In the genomic region with DNA sequence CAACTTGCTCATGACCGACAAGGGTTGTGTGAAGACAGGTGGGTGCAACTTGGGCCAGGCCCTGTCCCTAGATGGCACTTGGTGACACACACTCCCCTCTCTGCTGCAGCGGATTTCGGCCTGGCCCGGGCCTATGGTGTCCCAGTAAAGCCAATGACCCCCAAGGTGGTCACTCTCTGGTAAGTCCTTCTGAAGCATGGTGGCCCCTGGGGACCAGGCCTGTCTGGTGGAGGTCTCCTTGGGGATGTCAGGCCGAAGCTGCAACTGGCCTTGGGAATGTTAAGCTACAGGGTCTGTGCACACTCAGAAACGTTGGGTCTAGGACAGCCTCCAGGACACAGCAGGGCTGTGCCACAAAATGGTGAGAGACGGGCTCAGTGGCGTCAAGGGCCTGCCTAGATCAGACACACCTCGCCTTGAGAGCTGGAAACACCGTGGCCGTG, we compare ENCODE assay signal across 1 cellular context.
TF ChIP-seq lines count a peak whose summit lies in the region.

No MANE protein-coding gene starts in this region.

TF ChIP-seq in HepG2, 621 proteins besides CTCF, POLR2A, EP300 and RAD21:
- TF ChIP-seq SALL1 (CRISPR knock-in tag; IDR thresholded peaks at IDR 0.05) (0 out of 2 replicates have a peak, but pooled peaks have one; percentile 4), THYN1 (CRISPR knock-in tag; IDR thresholded peaks at IDR 0.05; ENCODE audit: borderline replicate concordance, low read depth) (no peak), ZNF570 (CRISPR knock-in tag; IDR thresholded peaks at IDR 0.05; ENCODE audit: borderline replicate concordance) (no peak), ZNF629 (CRISPR knock-in tag; conservative IDR thresholded peaks at IDR 0.05) (no peak), SRSF9 (IDR thresholded peaks at IDR 0.05; ENCODE audit: borderline replicate concordance, insufficient read depth, low read depth, low read length, poor library complexity, severe bottlenecking) (no peak), ZSCAN30 (CRISPR knock-in tag; IDR thresholded peaks at IDR 0.05) (no peak), ATM (IDR thresholded peaks at IDR 0.05; ENCODE audit: borderline replicate concordance) (no peak), RXRA (CRISPR knock-in tag; IDR thresholded peaks at IDR 0.05) (no peak), ZNF350 (CRISPR knock-in tag; IDR thresholded peaks at IDR 0.05; ENCODE audit: borderline replicate concordance, low read depth) (no peak), MED1 (CRISPR knock-in tag; IDR thresholded peaks at IDR 0.05) (0 out of 2 replicates have a peak, but pooled peaks have one; percentile 13), SATB2 (CRISPR knock-in tag; IDR thresholded peaks at IDR 0.05) (no peak), TRIM22 (IDR thresholded peaks at IDR 0.05) (no peak), MIER2 (CRISPR knock-in tag; IDR thresholded peaks at IDR 0.05) (no peak), PAF1 (CRISPR knock-in tag; IDR thresholded peaks at IDR 0.05) (no peak), XRCC5 (optimal IDR thresholded peaks at IDR 0.05; ENCODE audit: low read length) (no peak), HIVEP1 (CRISPR knock-in tag; IDR thresholded peaks at IDR 0.05) (no peak), HES4 (CRISPR knock-in tag; IDR thresholded peaks at IDR 0.05; ENCODE audit: borderline replicate concordance) (0 out of 2 replicates have a peak, but pooled peaks have one; percentile 14), ZNF496 (CRISPR knock-in tag; IDR thresholded peaks at IDR 0.05; ENCODE audit: insufficient replicate concordance) (no peak), TBX3 (IDR thresholded peaks at IDR 0.05; ENCODE audit: borderline replicate concordance) (no peak), THAP7 (CRISPR knock-in tag; IDR thresholded peaks at IDR 0.05) (no peak), ZNF841 (CRISPR knock-in tag; IDR thresholded peaks at IDR 0.05; ENCODE audit: borderline replicate concordance) (no peak), ZFX (CRISPR knock-in tag; IDR thresholded peaks at IDR 0.05; ENCODE audit: low read depth) (peak; percentile 35; the same call in 1 of the 2 replicates), ZNF382 (CRISPR knock-in tag; IDR thresholded peaks at IDR 0.05; ENCODE audit: borderline replicate concordance) (no peak), ATAD3A (CRISPR knock-in tag; IDR thresholded peaks at IDR 0.05) (no peak), ZBTB26 (CRISPR knock-in tag; IDR thresholded peaks at IDR 0.05; ENCODE audit: borderline replicate concordance) (no peak)
- TF ChIP-seq, protein P1, sequence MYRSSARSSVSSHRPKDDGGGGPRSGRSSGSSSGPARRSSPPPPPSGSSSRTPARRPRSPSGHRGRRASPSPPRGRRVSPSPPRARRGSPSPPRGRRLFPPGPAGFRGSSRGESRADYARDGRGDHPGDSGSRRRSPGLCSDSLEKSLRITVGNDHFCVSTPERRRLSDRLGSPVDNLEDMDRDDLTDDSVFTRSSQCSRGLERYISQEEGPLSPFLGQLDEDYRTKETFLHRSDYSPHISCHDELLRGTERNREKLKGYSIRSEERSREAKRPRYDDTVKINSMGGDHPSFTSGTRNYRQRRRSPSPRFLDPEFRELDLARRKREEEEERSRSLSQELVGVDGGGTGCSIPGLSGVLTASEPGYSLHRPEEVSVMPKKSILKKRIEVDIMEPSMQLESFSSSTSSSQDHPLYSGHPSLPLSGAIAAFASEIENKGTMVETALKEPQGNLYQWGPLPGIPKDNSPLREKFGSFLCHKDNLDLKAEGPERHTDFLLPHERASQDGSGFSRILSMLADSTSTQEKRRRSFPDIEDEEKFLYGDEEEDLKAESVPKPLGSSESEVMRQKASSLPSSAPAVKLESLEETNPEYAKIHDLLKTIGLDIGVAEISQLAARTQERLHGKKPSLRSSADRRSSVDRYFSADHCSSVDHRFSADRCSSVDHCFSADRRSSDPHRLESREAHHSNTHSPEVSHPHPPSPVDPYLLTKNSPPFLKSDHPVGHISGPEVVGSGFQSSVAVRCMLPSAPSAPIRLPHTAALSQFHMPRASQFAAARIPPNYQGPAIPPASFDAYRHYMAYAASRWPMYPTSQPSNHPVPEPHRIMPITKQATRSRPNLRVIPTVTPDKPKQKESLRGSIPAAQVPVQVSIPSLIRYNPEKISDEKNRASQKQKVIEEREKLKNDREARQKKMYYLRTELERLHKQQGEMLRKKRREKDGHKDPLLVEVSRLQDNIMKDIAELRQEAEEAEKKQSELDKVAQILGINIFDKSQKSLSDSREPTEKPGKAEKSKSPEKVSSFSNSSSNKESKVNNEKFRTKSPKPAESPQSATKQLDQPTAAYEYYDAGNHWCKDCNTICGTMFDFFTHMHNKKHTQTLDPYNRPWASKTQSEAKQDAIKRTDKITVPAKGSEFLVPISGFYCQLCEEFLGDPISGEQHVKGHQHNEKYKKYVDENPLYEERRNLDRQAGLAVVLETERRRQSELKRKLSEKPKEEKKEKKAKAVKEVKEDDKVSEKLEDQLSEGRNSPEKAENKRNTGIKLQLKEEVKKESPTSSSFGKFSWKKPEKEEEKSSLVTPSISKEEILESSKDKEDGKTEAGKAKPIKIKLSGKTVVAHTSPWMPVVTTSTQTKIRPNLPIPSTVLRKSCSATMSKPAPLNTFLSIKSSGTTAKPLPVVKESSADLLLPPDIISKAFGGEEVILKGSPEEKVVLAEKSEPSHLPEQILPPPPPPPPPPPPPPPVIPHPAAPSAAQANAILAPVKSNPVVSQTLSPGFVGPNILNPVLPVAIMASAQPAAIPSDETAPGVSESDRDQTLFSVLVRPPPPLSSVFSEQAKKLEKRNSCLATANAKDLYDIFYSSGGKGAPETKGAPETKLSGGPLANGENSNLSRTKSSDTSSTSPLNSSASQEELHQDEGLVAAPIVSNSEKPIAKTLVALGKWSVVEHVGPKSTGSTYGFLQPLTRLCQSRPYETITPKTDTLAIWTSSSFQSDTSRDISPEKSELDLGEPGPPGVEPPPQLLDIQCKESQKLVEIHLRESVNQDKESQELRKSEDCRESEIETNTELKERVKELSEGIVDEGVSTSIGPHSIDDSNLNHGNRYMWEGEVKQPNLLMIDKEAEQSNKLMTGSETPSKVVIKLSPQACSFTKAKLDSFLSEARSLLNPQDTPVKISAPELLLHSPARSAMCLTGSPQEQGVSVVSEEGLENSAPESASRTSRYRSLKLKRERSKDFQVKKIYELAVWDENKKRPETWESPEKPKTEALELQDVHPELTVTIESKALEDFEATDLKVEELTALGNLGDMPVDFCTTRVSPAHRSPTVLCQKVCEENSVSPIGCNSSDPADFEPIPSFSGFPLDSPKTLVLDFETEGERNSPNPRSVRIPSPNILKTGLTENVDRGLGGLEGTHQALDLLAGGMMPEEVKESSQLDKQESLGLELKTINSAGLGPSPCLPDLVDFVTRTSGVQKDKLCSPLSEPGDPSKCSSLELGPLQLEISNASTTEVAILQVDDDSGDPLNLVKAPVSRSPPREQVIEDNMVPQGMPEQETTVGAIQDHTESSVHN (CRISPR knock-in tag; IDR thresholded peaks at IDR 0.05): 0 out of 2 replicates have a peak, but pooled peaks have one; percentile 23
